24 cellular contexts compared by ENCODE assay signal in genomic region chr5:135042595-135042994, GRCh38.
"Had no signal": no experiment of that assay in that cellular context is flagged by ENCODE, and none has a peak within 500 bp of the region (broad histone marks: within the 10 kb centered on the region; RNA-seq: fewer than 3 reads in every experiment).

No MANE protein-coding gene starts in this region.

- H3K9me3 Mint-ChIP-seq: activated naive CD4-positive, alpha-beta T cell treated with anti-CD3 and anti-CD28 coated beads, Interleukin-2, amount 50 U/mL, for 72 hours; activated naive CD8-positive, alpha-beta T cell treated with anti-CD3 and anti-CD28 coated beads, Interleukin-2, amount 50 U/mL, for 24 hours; activated T-cell treated with anti-CD3 and anti-CD28 coated beads, Interleukin-2, amount 50 U/mL, for 24 hours; activated T-helper 1 cell treated with anti-CD3 and anti-CD28 coated beads, Interleukin-12 subunit alpha, Interleukin-12 subunit beta, Interleukin-2, Interleukin-4 antibody, amounts not matched to agents 30 ng/mL and 10 ng/mL and 1 ng/mL, durations not matched to agents 14 hours and 24 hours and 36 hours; brain; central memory CD8-positive, alpha-beta T cell; T-helper 1 cell treated with Interleukin-12 subunit alpha and Interleukin-12 subunit beta and Interleukin-4 antibody, amounts not matched to agents 30 μg/mL and 1 μg/mL, for 36 hours had no signal

- H3K4me1 ChIP-seq: SJSA1 had no signal

- H3K4me1 Mint-ChIP-seq: brain had no signal

- H3K27ac Mint-ChIP-seq: activated CD8-positive, alpha-beta memory T cell treated with anti-CD3 and anti-CD28 coated beads, Interleukin-2, amount 10 ng/mL, durations not matched to agents 7 days and 5 days; activated naive CD4-positive, alpha-beta T cell treated with anti-CD3 and anti-CD28 coated beads, Interleukin-2, amount 50 U/mL, for 72 hours; activated naive CD8-positive, alpha-beta T cell treated with anti-CD3 and anti-CD28 coated beads, Interleukin-2, amount 50 U/mL, for 24 hours; activated T-cell treated with anti-CD3 and anti-CD28 coated beads, Interleukin-2, amount 50 U/mL, for 24 hours; activated T-helper 1 cell treated with anti-CD3 and anti-CD28 coated beads, Interleukin-12 subunit alpha, Interleukin-12 subunit beta, Interleukin-2, Interleukin-4 antibody, amounts not matched to agents 30 ng/mL and 10 ng/mL and 1 ng/mL, durations not matched to agents 14 hours and 24 hours and 36 hours; brain; T-helper 1 cell treated with Interleukin-12 subunit alpha and Interleukin-12 subunit beta and Interleukin-4 antibody, amounts not matched to agents 30 μg/mL and 1 μg/mL, for 36 hours had no signal

- DNase-seq: activated CD4-positive, alpha-beta T cell treated with anti-CD3 and anti-CD28 coated beads for 48 hours; activated CD4-positive, alpha-beta T cell treated with anti-CD3 and anti-CD28 coated beads, Interleukin-2, amount 50 U/mL, for 4 hours; activated CD4-positive, CD25-positive, alpha-beta regulatory T cell treated with anti-CD3 and anti-CD28 coated beads, Interleukin-2, amount 50 U/mL, for 72 hours; activated CD8-positive, alpha-beta memory T cell treated with anti-CD3 and anti-CD28 coated beads, Interleukin-2, amount 10 ng/mL, durations not matched to agents 7 days and 5 days; activated effector memory CD4-positive, alpha-beta T cell treated with anti-CD3 and anti-CD28 coated beads, Interleukin-2, amount 50 U/mL, for 16 hours; activated naive CD4-positive, alpha-beta T cell treated with Interleukin-2 at 50 U/mL for 16 hours; activated naive CD8-positive, alpha-beta T cell treated with anti-CD3 and anti-CD28 coated beads, Interleukin-2, amount 50 U/mL, for 24 hours; activated T-cell treated with anti-CD3 and anti-CD28 coated beads, Interleukin-2, amount 50 U/mL, for 24 hours; amniotic stem cell; NCI-H1092; NCI-H1417; NCI-H2029; NCI-H2107; NCI-H2171 treated with DMSO at 0.1 percent for 48 hours; NCI-H226; NCI-H526; Peyer's patch; SHP77 had no signal

- H3K27ac ChIP-seq: Peyer's patch, SJSA1 had no signal

- H3K4me3 ChIP-seq: Peyer's patch, SJSA1 had no signal

- H3K9me3 ChIP-seq: Peyer's patch had no signal

- ATAC-seq: activated CD8-positive, alpha-beta memory T cell treated with anti-CD3 and anti-CD28 coated beads, Interleukin-2, amount 10 ng/mL, durations not matched to agents 7 days and 5 days; activated naive CD4-positive, alpha-beta T cell treated with anti-CD3 and anti-CD28 coated beads, Interleukin-2, amount 50 U/mL, for 72 hours; activated naive CD8-positive, alpha-beta T cell treated with anti-CD3 and anti-CD28 coated beads, Interleukin-2, amount 50 U/mL, for 24 hours had no signal

- H3K36me3 ChIP-seq: Peyer's patch, SJSA1 had no signal

- H3K4me3 Mint-ChIP-seq: activated CD8-positive, alpha-beta memory T cell treated with anti-CD3 and anti-CD28 coated beads, Interleukin-2, amount 10 ng/mL, durations not matched to agents 7 days and 5 days; activated naive CD8-positive, alpha-beta T cell treated with anti-CD3 and anti-CD28 coated beads, Interleukin-2, amount 50 U/mL, for 24 hours; activated T-cell treated with anti-CD3 and anti-CD28 coated beads, Interleukin-2, amount 50 U/mL, for 24 hours; activated T-helper 1 cell treated with anti-CD3 and anti-CD28 coated beads, Interleukin-12 subunit alpha, Interleukin-12 subunit beta, Interleukin-2, Interleukin-4 antibody, amounts not matched to agents 30 ng/mL and 10 ng/mL and 1 ng/mL, durations not matched to agents 14 hours and 24 hours and 36 hours; central memory CD8-positive, alpha-beta T cell; T-helper 1 cell treated with Interleukin-12 subunit alpha and Interleukin-12 subunit beta and Interleukin-4 antibody, amounts not matched to agents 30 μg/mL and 1 μg/mL, for 36 hours had no signal

- H3K36me3 Mint-ChIP-seq: activated CD8-positive, alpha-beta memory T cell treated with anti-CD3 and anti-CD28 coated beads, Interleukin-2, amount 10 ng/mL, durations not matched to agents 7 days and 5 days; activated naive CD4-positive, alpha-beta T cell treated with anti-CD3 and anti-CD28 coated beads, Interleukin-2, amount 50 U/mL, for 72 hours; brain had no signal
